In genomic region chr11:111352935-111353695, GRCh38 we compare ENCODE assay signal across 18 cellular contexts. TPM values are rescaled to one million over a fixed set of nuclear protein-coding genes. Genes with fewer than 3 reads are reported as not detected.
DNase-seq lines count a peak whose midpoint lies in the region; ATAC-seq and TF ChIP-seq lines count a peak whose summit lies in the region.
"Had no signal": no experiment of that assay in that cellular context is flagged by ENCODE, and none has a peak within 500 bp of the region (broad histone marks: within the 10 kb centered on the region; RNA-seq: fewer than 3 reads in every experiment).

No MANE protein-coding gene starts in this region.

- POLR2A ChIA-PET in GM10248 (lab: Yijun Ruan, JAX): interaction anchor here (0.7 kb wide), 1 partner anchor 73 kb away, joined by 3 read pairs; no protein-coding TSS in a partner anchor
- POLR2A ChIA-PET in activated CD8-positive, alpha-beta T cell treated with anti-CD3 and anti-CD28 coated beads for 36 hours (lab: Charles Lee): no interaction called here

- ATAC-seq in left cardiac atrium (peak; percentile 38 to 49), GM21825 (IDR thresholded peaks at IDR 0.05; ENCODE audit: unreplicated experiment) (no peak)
- ATAC-seq in activated CD8-positive, alpha-beta T cell treated with anti-CD3 and anti-CD28 coated beads for 36 hours: no peak
- ATAC-seq: HCT116 had no signal

- H3K36me3 Mint-ChIP-seq in IgD-negative memory B cell: peaks cover 4% of the 10 kb centered on the region
- H3K36me3 Mint-ChIP-seq in progenitor cell of endocrine pancreas (ENCODE audit: insufficient read depth): no peaks in the 10 kb centered on the region
- H3K36me3 Mint-ChIP-seq in activated CD8-positive, alpha-beta T cell treated with anti-CD3 and anti-CD28 coated beads for 36 hours (ENCODE audit: low read depth): no peaks in the 10 kb centered on the region
- H3K36me3 Mint-ChIP-seq: activated naive CD8-positive, alpha-beta T cell treated with anti-CD3 and anti-CD28 coated beads for 36 hours had no signal

- no peaks in the 10 kb centered on the region for H3K9me3 Mint-ChIP-seq in IgD-negative memory B cell
- no peaks in the 10 kb centered on the region for H3K9me3 Mint-ChIP-seq in progenitor cell of endocrine pancreas (ENCODE audit: low read depth)
- no peaks in the 10 kb centered on the region for H3K9me3 Mint-ChIP-seq in activated CD8-positive, alpha-beta T cell treated with anti-CD3 and anti-CD28 coated beads for 36 hours
- H3K9me3 Mint-ChIP-seq: activated naive CD8-positive, alpha-beta T cell treated with anti-CD3 and anti-CD28 coated beads for 36 hours had no signal

- intact Hi-C loops in left cardiac atrium (cut with DNase I): no loop called here
- intact Hi-C loops in activated CD8-positive, alpha-beta T cell treated with anti-CD3 and anti-CD28 coated beads for 36 hours (cut with micrococcal nuclease): no loop called here

- H3K4me3 Mint-ChIP-seq in IgD-negative memory B cell (peak overlapping the region in 1 of 4 donors; percentile 14), progenitor cell of endocrine pancreas (ENCODE audit: low read depth) (no peak overlapping the region)
- no peak overlapping the region for H3K4me3 Mint-ChIP-seq in activated CD8-positive, alpha-beta T cell treated with anti-CD3 and anti-CD28 coated beads for 36 hours
- H3K4me3 Mint-ChIP-seq: activated naive CD8-positive, alpha-beta T cell treated with anti-CD3 and anti-CD28 coated beads for 36 hours had no signal

- DNase-seq in GM10248 (ENCODE audit: extremely low spot score) (no peak), left cardiac atrium (no peak), progenitor cell of endocrine pancreas (ENCODE audit: low spot score, unreplicated experiment) (no peak), T-helper 2 cell (no peak), HUDEP-2 (lab: John Stamatoyannopoulos, UW; ENCODE audit: unreplicated experiment in 76 of 76) (no peak)
- no peak for DNase-seq in activated CD8-positive, alpha-beta T cell treated with anti-CD3 and anti-CD28 coated beads for 36 hours
- DNase-seq: activated naive CD8-positive, alpha-beta T cell treated with anti-CD3 and anti-CD28 coated beads for 36 hours; activated T-cell treated with anti-CD3 and anti-CD28 coated beads, Interleukin-2, amount 50 U/mL, for 1 hour; Caco-2; midbrain; NCI-H2029; NCI-H510A; stimulated activated naive CD4-positive, alpha-beta T cell treated with Interleukin-2 at 50 U/mL for 16 hours had no signal

- H3K27me3 Mint-ChIP-seq in IgD-negative memory B cell (no peaks in the 10 kb centered on the region), progenitor cell of endocrine pancreas (peaks cover 4% of the 10 kb centered on the region)
- H3K27me3 Mint-ChIP-seq in activated CD8-positive, alpha-beta T cell treated with anti-CD3 and anti-CD28 coated beads for 36 hours: no peaks in the 10 kb centered on the region
- H3K27me3 Mint-ChIP-seq: activated naive CD8-positive, alpha-beta T cell treated with anti-CD3 and anti-CD28 coated beads for 36 hours had no signal

- CTCF ChIA-PET in GM10248 (lab: Yijun Ruan, JAX): interaction anchor here (1.3 to 32.6 kb wide), 3 partner anchors 18 to 66 kb away, joined by 3 to 636 read pairs (median 3); no protein-coding TSS in a partner anchor
- CTCF ChIA-PET in activated CD8-positive, alpha-beta T cell treated with anti-CD3 and anti-CD28 coated beads for 36 hours (lab: Charles Lee): interaction anchor here (1.3 to 1.8 kb wide), 2 partner anchors 70 kb away, joined by 3 to 6 read pairs; no protein-coding TSS in a partner anchor

- H3K27ac Mint-ChIP-seq in IgD-negative memory B cell (peak overlapping the region; percentile 17 to 92 (median 53)), progenitor cell of endocrine pancreas (peak overlapping the region; percentile 30)
- no peak overlapping the region for H3K27ac Mint-ChIP-seq in activated CD8-positive, alpha-beta T cell treated with anti-CD3 and anti-CD28 coated beads for 36 hours
- H3K27ac Mint-ChIP-seq: activated naive CD8-positive, alpha-beta T cell treated with anti-CD3 and anti-CD28 coated beads for 36 hours had no signal

- peak; percentile 21 for TF ChIP-seq CTCF in GM10248 (IDR thresholded peaks at IDR 0.05; ENCODE audit: control extremely low read depth, extremely low read depth, low read depth, missing control alignments)
- TF ChIP-seq CTCF in progenitor cell of endocrine pancreas (IDR thresholded peaks at IDR 0.05; ENCODE audit: unreplicated experiment): no peak
- TF ChIP-seq CTCF in activated CD8-positive, alpha-beta T cell treated with anti-CD3 and anti-CD28 coated beads for 36 hours (IDR thresholded peaks at IDR 0.05): no peak

- H3K4me1 Mint-ChIP-seq in IgD-negative memory B cell (peaks cover 36 to 51% (median 48%) of the 10 kb centered on the region in 3 donors), progenitor cell of endocrine pancreas (ENCODE audit: low read depth) (peaks cover 48% of the 10 kb centered on the region)
- no peaks in the 10 kb centered on the region for H3K4me1 Mint-ChIP-seq in activated CD8-positive, alpha-beta T cell treated with anti-CD3 and anti-CD28 coated beads for 36 hours (ENCODE audit: low read depth)
- H3K4me1 Mint-ChIP-seq: activated naive CD8-positive, alpha-beta T cell treated with anti-CD3 and anti-CD28 coated beads for 36 hours had no signal

RNA-seq across cellular contexts. Expression of gene POU2AF1, which starts 26.0 kb away (rescaled TPM):
- polyA plus RNA-seq in IgD-negative memory B cell: 194 TPM
- total RNA-seq in left cardiac atrium (under 1 TPM; 0.10 to 0.21 TPM), progenitor cell of endocrine pancreas (0.43 and 0.58 TPM in 2 replicates)
- total RNA-seq in activated CD8-positive, alpha-beta T cell treated with anti-CD3 and anti-CD28 coated beads for 36 hours: 1 to 10 TPM; 3.6 to 4.5 TPM
- total RNA-seq: osteoblast, SK-MEL-5 had no signal

RNA-seq across cellular contexts. Expression of gene POU2AF3, which starts 54.8 kb away (rescaled TPM):
- 0.18 TPM for polyA plus RNA-seq in IgD-negative memory B cell
- total RNA-seq in left cardiac atrium: under 1 TPM; 0.18 to 0.44 TPM
- 3.4 and 4.2 TPM in 2 replicates for total RNA-seq in progenitor cell of endocrine pancreas
- total RNA-seq in activated CD8-positive, alpha-beta T cell treated with anti-CD3 and anti-CD28 coated beads for 36 hours: not detected
- total RNA-seq: activated naive CD8-positive, alpha-beta T cell treated with anti-CD3 and anti-CD28 coated beads for 36 hours; SK-MEL-5 had no signal

Comparison
In these comparisons a context has a peak if more than half of its experiments do, and no peak if none do; other contexts are left out.
1. ATAC-seq: peak in left cardiac atrium (2 of 2); none in activated CD8-positive, alpha-beta T cell treated with anti-CD3 and anti-CD28 coated beads for 36 hours (single experiment) and GM21825 (single experiment).